Comparison of ENCODE assay signal across 16 cellular contexts in genomic region chr1:36304521-36304920, GRCh38. TPM values are rescaled to one million over a fixed set of nuclear protein-coding genes. Genes with fewer than 3 reads are reported as not detected.
DNase-seq lines count a peak whose midpoint lies in the region; ATAC-seq and TF ChIP-seq lines count a peak whose summit lies in the region.
"Had no signal": no experiment of that assay in that cellular context is flagged by ENCODE, and none has a peak within 500 bp of the region (broad histone marks: within the 10 kb centered on the region; RNA-seq: fewer than 3 reads in every experiment).

No MANE protein-coding gene starts in this region.

- H3K27ac ChIP-seq in Panc1 (ENCODE audit: low read length) = no peak overlapping the region
- H3K27ac ChIP-seq: uterus had no signal

- H3K27ac Mint-ChIP-seq in central memory CD8-positive, alpha-beta T cell (ENCODE audit: low read depth) = peak overlapping the region; percentile 46
- peak overlapping the region; percentile 99 for H3K27ac Mint-ChIP-seq in type B pancreatic cell

- DNase-seq in activated effector memory CD4-positive, alpha-beta T cell treated with anti-CD3 and anti-CD28 coated beads, Interleukin-2, amount 50 U/mL, for 16 hours = peak; percentile 42
- no peak for DNase-seq in activated effector memory CD4-positive, alpha-beta T cell treated with Interleukin-2 at 50 U/mL for 16 hours
- no peak for DNase-seq in Panc1 (ENCODE audit: low read depth, low spot score)
- no peak for DNase-seq in central memory CD8-positive, alpha-beta T cell (ENCODE audit: low spot score in 2 of 2)
- DNase-seq in type B pancreatic cell (ENCODE audit: extremely low spot score, unreplicated experiment) = no peak
- no peak for DNase-seq in occipital lobe (lab: John Stamatoyannopoulos, UW)
- no peak for DNase-seq in NCI-H524 treated with DMSO at 0.1 percent for 48 hours (lab: John Stamatoyannopoulos, UW)
- DNase-seq: activated CD4-positive, alpha-beta T cell treated with anti-CD3 and anti-CD28 coated beads, Interleukin-2, amount 50 U/mL, for 4 hours; effector memory CD4-positive, alpha-beta T cell; NCI-H1417; NCI-H226; PC-9; stimulated activated naive CD4-positive, alpha-beta T cell; T-helper 17 cell; uterus had no signal

- no peak for ATAC-seq in Panc1
- ATAC-seq in central memory CD8-positive, alpha-beta T cell (replicated peaks; ENCODE audit: extremely low read depth, poor library complexity, severe bottlenecking) = no peak
- no peak for ATAC-seq in GM21619 (IDR thresholded peaks at IDR 0.05; ENCODE audit: unreplicated experiment)
- ATAC-seq: T-helper 17 cell had no signal

- H3K27me3 ChIP-seq in Panc1 (ENCODE audit: control insufficient read depth, insufficient read depth, low read length) = no peaks in the 10 kb centered on the region
- H3K27me3 ChIP-seq: uterus had no signal

- no peaks in the 10 kb centered on the region for H3K9me3 Mint-ChIP-seq in central memory CD8-positive, alpha-beta T cell
- H3K9me3 Mint-ChIP-seq in type B pancreatic cell = no peaks in the 10 kb centered on the region

- H3K4me1 ChIP-seq in Panc1 (ENCODE audit: control insufficient read depth, insufficient read depth, low read length) = peaks cover 21% of the 10 kb centered on the region

- CTCF ChIA-PET in Panc1 (lab: Charles Lee) = no interaction called here

- in situ Hi-C loops in Panc1 (cut with HindIII; ENCODE audit: low pct_unique_long_range_greater_than_20kb, low sequenced_read_pairs) = no loop called here

- intact Hi-C loops in Panc1 (cut with micrococcal nuclease; ENCODE audit: unreplicated experiment) = no loop called here

- TF ChIP-seq CTCF in Panc1 (IDR thresholded peaks at IDR 0.05) (no peak), type B pancreatic cell (conservative IDR thresholded peaks at IDR 0.05) (no peak)

- H3K9me3 ChIP-seq in Panc1 (ENCODE audit: control insufficient read depth, insufficient read depth, low read depth, low read length) = no peaks in the 10 kb centered on the region
- H3K9me3 ChIP-seq: uterus had no signal

- H3K4me3 ChIP-seq in Panc1 (ENCODE audit: low read depth in 2 of 2, low read length in 2 of 2) = no peak overlapping the region
- H3K4me3 ChIP-seq: PC-9, uterus had no signal

- TSS peak; percentile 83 for BruUV-seq in Panc1 (replicated peaks; lab: Mats Ljungman, UMichigan)

- peaks cover 45% of the 10 kb centered on the region for H3K36me3 Mint-ChIP-seq in central memory CD8-positive, alpha-beta T cell (ENCODE audit: insufficient read depth)
- peaks cover 37% of the 10 kb centered on the region for H3K36me3 Mint-ChIP-seq in type B pancreatic cell

- POLR2A ChIA-PET in Panc1 (lab: Charles Lee) = no interaction called here

- peaks cover 5% of the 10 kb centered on the region for H3K4me1 Mint-ChIP-seq in central memory CD8-positive, alpha-beta T cell
- H3K4me1 Mint-ChIP-seq in type B pancreatic cell (ENCODE audit: unreplicated experiment) = peaks cover 15% of the 10 kb centered on the region

- no peak overlapping the region for H3K4me3 Mint-ChIP-seq in central memory CD8-positive, alpha-beta T cell
- no peak overlapping the region for H3K4me3 Mint-ChIP-seq in type B pancreatic cell

- no peaks in the 10 kb centered on the region for H3K27me3 Mint-ChIP-seq in central memory CD8-positive, alpha-beta T cell
- H3K27me3 Mint-ChIP-seq in type B pancreatic cell = peaks cover 2% of the 10 kb centered on the region
- H3K27me3 Mint-ChIP-seq: T-helper 17 cell had no signal

- H3K36me3 ChIP-seq in Panc1 (ENCODE audit: control insufficient read depth, insufficient read depth, low read length) = peaks cover 23% of the 10 kb centered on the region
- H3K36me3 ChIP-seq: uterus had no signal

RNA-seq across cellular contexts. Expression of gene SH3D21, which starts 1.6 kb away (rescaled TPM):
- 18.9 TPM for total RNA-seq in Panc1 (2021; ENCODE audit: unreplicated experiment)
- 19.9 TPM for polyA plus RNA-seq in Panc1 (2012; ENCODE audit: insufficient read length)
- 15.7 and 32.5 TPM in 2 replicates for total RNA-seq in type B pancreatic cell (ENCODE audit: low replicate concordance)
- total RNA-seq in occipital lobe = 3.0 TPM

RNA-seq across cellular contexts. Expression of gene EVA1B, which starts 18.9 kb away (rescaled TPM):
- 79.0 TPM for total RNA-seq in Panc1 (2021; ENCODE audit: unreplicated experiment)
- 196 TPM for polyA plus RNA-seq in Panc1 (2012; ENCODE audit: insufficient read length)
- 23.3 and 39.5 TPM in 2 replicates for total RNA-seq in type B pancreatic cell (ENCODE audit: low replicate concordance)
- 4.5 TPM for total RNA-seq in occipital lobe
